Comparison of ENCODE assay signal across 8 cellular contexts in the genomic region with DNA sequence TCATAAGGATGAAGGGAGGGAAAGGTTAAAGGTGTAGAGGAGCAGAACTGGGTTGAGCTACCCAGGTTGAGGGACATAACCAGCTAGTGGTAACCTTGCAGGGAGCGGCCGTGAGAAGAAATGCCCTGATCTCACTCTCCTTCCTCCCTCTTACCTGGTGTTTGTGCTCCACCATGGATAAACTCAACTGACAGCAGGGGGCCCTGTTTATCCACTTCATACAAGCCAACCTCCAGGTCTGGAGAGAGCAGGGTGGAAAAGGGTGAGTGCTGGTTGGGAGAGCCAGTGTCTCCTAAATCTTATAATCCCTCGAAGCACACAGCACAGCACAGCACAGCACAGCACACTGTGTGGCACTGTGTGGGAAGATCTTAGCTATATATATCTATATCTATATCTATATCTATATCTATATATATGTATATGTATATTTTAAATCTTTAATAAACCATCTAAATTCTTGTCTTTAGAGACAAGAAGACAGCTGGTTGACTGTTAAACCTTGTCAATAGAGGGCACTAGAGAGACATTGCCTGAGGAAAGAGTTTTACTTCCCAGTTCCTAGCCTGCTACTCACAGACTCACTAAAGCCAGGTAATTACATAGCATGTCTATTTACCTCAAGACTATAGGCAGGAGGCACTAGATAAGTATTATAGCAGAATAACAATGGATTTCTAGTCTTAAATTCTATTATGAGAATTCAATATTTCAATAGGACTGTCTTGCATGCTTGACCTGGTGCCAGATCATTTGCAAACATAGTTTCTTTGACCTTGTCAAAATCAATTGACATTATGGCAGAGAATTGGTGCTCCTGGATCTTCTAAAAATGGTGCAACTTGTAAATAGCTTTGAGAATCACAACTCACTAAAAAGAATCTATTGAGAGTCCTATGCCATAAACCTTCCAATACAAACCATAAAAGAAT. TPM values are rescaled to one million over a fixed set of nuclear protein-coding genes. Genes with fewer than 3 reads are reported as not detected.
DNase-seq lines count a peak whose midpoint lies in the region; ATAC-seq, FAIRE-seq and TF ChIP-seq lines count a peak whose summit lies in the region.

No MANE protein-coding gene starts in this region.

- H3K27me3 ChIP-seq in AG04450 (ENCODE audit: control insufficient read depth, insufficient read depth, low read length) = peaks cover 8% of the 10 kb centered on the region
- no peaks in the 10 kb centered on the region for H3K27me3 ChIP-seq in hepatocyte

- no peaks in the 10 kb centered on the region for H3K9me3 ChIP-seq in AG04450 (ENCODE audit: control insufficient read depth, insufficient read depth, low read length)
- no peaks in the 10 kb centered on the region for H3K9me3 ChIP-seq in hepatocyte (ENCODE audit: low read depth)

- FAIRE-seq in GM19239 (lab: Jason Lieb, UNC) = no peak

- no peaks in the 10 kb centered on the region for H3K4me1 Mint-ChIP-seq in Calu3 (ENCODE audit: low read depth, unreplicated experiment)

- H3K27me3 Mint-ChIP-seq in Calu3 (ENCODE audit: unreplicated experiment) = no peaks in the 10 kb centered on the region

- H3K9me2 ChIP-seq in hepatocyte (replicated peaks; ENCODE audit: insufficient read depth) = no peaks in the 10 kb centered on the region

- TF ChIP-seq CTCF in AG04450 (IDR thresholded peaks at IDR 0.05; ENCODE audit: low read depth, low read length) (peak; percentile 65), hepatocyte (IDR thresholded peaks at IDR 0.05; ENCODE audit: poor library complexity) (peak; percentile 41), Calu3 (IDR thresholded peaks at IDR 0.05; ENCODE audit: unreplicated experiment) (no peak)

- H2AFZ ChIP-seq in hepatocyte = no peak overlapping the region

- H3K27ac ChIP-seq in AG04450 (ENCODE audit: low read depth, low read length) = no peak overlapping the region
- H3K27ac ChIP-seq in hepatocyte = no peak overlapping the region

- no peaks in the 10 kb centered on the region for H3K4me1 ChIP-seq in hepatocyte (ENCODE audit: insufficient read depth)

- POLR2A ChIA-PET in AG04450 (lab: Yijun Ruan, JAX) = interaction anchor here (0.5 kb wide), 1 partner anchor 459 kb away, joined by 5 read pairs; no protein-coding TSS in a partner anchor

- H3K79me2 ChIP-seq in hepatocyte = no peaks in the 10 kb centered on the region

- peak; percentile 72 for ATAC-seq in SK-N-SH treated with all-trans-retinoic acid at 6 μM for 48 hours
- no peak for ATAC-seq in GM19463 (IDR thresholded peaks at IDR 0.05; ENCODE audit: unreplicated experiment)
- no peak for ATAC-seq in HG02623 (IDR thresholded peaks at IDR 0.05; ENCODE audit: unreplicated experiment)

- H3K4me3 Mint-ChIP-seq in Calu3 (ENCODE audit: low read depth, unreplicated experiment) = no peak overlapping the region

- no peaks in the 10 kb centered on the region for H3K36me3 Mint-ChIP-seq in Calu3 (ENCODE audit: insufficient read depth, unreplicated experiment)

- BruUV-seq in Calu3 (replicated peaks; lab: Mats Ljungman, UMichigan) = no TSS peak

- DNase-seq in AG04450 (ENCODE audit: low read depth, low spot score) (no peak), GM19239 (ENCODE audit: insufficient read length, low spot score) (peak; percentile 15), hepatocyte (ENCODE audit: low spot score) (peak; percentile 58), NCI-H1930 (lab: John Stamatoyannopoulos, UW) (no peak), Calu3 (no peak)

- no peak overlapping the region for H3K4me2 ChIP-seq in hepatocyte

- H3K27ac Mint-ChIP-seq in Calu3 (ENCODE audit: unreplicated experiment) = no peak overlapping the region

- CTCF ChIA-PET in AG04450 (lab: Charles Lee) (interaction anchor here (0.5 to 1.8 kb wide), 6 partner anchors 15 to 453 kb away, joined by 3 to 7 read pairs (median 4); no protein-coding TSS in a partner anchor), Calu3 (lab: Charles Lee) (no interaction called here)

- no peaks in the 10 kb centered on the region for H3K9me3 Mint-ChIP-seq in Calu3 (ENCODE audit: low read depth, unreplicated experiment)

- 93% methylated on average over 3 of the region's 3 CpGs for WGBS in hepatocyte (ENCODE audit: low lambda C conversion rate, missing lambda C conversion rate)

- intact Hi-C loops in Calu3 (cut with micrococcal nuclease; ENCODE audit: unreplicated experiment) = no loop called here

- H3K36me3 ChIP-seq in hepatocyte (replicated peaks; ENCODE audit: insufficient read depth, low read depth) = no peaks in the 10 kb centered on the region

- no peak overlapping the region for H3K4me3 ChIP-seq in AG04450 (ENCODE audit: low read depth, low read length)
- no peak overlapping the region for H3K4me3 ChIP-seq in hepatocyte

- no peaks in the 10 kb centered on the region for H4K20me1 ChIP-seq in hepatocyte (ENCODE audit: insufficient read depth, poor library complexity, severe bottlenecking)

TF ChIP-seq in SK-N-SH treated with all-trans-retinoic acid at 6 μM for 48 hours, 23 proteins besides CTCF, POLR2A, EP300 and RAD21 (continues in another document):
- no peak for TF ChIP-seq ZNF8 (CRISPR knock-in tag; IDR thresholded peaks at IDR 0.05)
- TF ChIP-seq GLIS3 (CRISPR knock-in tag; IDR thresholded peaks at IDR 0.05) = no peak
- no peak for TF ChIP-seq ZFP3 (CRISPR knock-in tag; IDR thresholded peaks at IDR 0.05)
- TF ChIP-seq ZFP30 (CRISPR knock-in tag; IDR thresholded peaks at IDR 0.05) = no peak
- TF ChIP-seq RARB (CRISPR knock-in tag; IDR thresholded peaks at IDR 0.05) = no peak
- no peak for TF ChIP-seq ZNF70 (CRISPR knock-in tag; IDR thresholded peaks at IDR 0.05)
- TF ChIP-seq, protein P1, sequence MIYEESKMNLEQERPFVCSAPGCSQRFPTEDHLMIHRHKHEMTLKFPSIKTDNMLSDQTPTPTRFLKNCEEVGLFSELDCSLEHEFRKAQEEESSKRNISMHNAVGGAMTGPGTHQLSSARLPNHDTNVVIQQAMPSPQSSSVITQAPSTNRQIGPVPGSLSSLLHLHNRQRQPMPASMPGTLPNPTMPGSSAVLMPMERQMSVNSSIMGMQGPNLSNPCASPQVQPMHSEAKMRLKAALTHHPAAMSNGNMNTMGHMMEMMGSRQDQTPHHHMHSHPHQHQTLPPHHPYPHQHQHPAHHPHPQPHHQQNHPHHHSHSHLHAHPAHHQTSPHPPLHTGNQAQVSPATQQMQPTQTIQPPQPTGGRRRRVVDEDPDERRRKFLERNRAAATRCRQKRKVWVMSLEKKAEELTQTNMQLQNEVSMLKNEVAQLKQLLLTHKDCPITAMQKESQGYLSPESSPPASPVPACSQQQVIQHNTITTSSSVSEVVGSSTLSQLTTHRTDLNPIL (CRISPR knock-in tag; IDR thresholded peaks at IDR 0.05; ENCODE audit: low read depth) = no peak
- no peak for TF ChIP-seq ZC3H10 (CRISPR knock-in tag; IDR thresholded peaks at IDR 0.05)
- TF ChIP-seq, protein P2, sequence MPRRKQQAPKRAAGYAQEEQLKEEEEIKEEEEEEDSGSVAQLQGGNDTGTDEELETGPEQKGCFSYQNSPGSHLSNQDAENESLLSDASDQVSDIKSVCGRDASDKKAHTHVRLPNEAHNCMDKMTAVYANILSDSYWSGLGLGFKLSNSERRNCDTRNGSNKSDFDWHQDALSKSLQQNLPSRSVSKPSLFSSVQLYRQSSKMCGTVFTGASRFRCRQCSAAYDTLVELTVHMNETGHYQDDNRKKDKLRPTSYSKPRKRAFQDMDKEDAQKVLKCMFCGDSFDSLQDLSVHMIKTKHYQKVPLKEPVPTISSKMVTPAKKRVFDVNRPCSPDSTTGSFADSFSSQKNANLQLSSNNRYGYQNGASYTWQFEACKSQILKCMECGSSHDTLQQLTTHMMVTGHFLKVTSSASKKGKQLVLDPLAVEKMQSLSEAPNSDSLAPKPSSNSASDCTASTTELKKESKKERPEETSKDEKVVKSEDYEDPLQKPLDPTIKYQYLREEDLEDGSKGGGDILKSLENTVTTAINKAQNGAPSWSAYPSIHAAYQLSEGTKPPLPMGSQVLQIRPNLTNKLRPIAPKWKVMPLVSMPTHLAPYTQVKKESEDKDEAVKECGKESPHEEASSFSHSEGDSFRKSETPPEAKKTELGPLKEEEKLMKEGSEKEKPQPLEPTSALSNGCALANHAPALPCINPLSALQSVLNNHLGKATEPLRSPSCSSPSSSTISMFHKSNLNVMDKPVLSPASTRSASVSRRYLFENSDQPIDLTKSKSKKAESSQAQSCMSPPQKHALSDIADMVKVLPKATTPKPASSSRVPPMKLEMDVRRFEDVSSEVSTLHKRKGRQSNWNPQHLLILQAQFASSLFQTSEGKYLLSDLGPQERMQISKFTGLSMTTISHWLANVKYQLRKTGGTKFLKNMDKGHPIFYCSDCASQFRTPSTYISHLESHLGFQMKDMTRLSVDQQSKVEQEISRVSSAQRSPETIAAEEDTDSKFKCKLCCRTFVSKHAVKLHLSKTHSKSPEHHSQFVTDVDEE (CRISPR knock-in tag; IDR thresholded peaks at IDR 0.05) = no peak
- TF ChIP-seq OSR1 (CRISPR knock-in tag; IDR thresholded peaks at IDR 0.05) = no peak
- no peak for TF ChIP-seq ARNTL (CRISPR knock-in tag; IDR thresholded peaks at IDR 0.05; ENCODE audit: borderline replicate concordance, low read depth)
- TF ChIP-seq SNAI2 (CRISPR knock-in tag; IDR thresholded peaks at IDR 0.05) = no peak
- no peak for TF ChIP-seq ESRRG (CRISPR knock-in tag; IDR thresholded peaks at IDR 0.05)
- TF ChIP-seq, protein P3, sequence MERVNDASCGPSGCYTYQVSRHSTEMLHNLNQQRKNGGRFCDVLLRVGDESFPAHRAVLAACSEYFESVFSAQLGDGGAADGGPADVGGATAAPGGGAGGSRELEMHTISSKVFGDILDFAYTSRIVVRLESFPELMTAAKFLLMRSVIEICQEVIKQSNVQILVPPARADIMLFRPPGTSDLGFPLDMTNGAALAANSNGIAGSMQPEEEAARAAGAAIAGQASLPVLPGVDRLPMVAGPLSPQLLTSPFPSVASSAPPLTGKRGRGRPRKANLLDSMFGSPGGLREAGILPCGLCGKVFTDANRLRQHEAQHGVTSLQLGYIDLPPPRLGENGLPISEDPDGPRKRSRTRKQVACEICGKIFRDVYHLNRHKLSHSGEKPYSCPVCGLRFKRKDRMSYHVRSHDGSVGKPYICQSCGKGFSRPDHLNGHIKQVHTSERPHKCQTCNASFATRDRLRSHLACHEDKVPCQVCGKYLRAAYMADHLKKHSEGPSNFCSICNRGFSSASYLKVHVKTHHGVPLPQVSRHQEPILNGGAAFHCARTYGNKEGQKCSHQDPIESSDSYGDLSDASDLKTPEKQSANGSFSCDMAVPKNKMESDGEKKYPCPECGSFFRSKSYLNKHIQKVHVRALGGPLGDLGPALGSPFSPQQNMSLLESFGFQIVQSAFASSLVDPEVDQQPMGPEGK (CRISPR knock-in tag; IDR thresholded peaks at IDR 0.05; ENCODE audit: borderline replicate concordance) = no peak
- no peak for TF ChIP-seq TOX (CRISPR knock-in tag; IDR thresholded peaks at IDR 0.05; ENCODE audit: borderline replicate concordance)

RNA-seq across cellular contexts. Expression of a gene that starts 21.7 kb away (rescaled TPM):
- 3.1 and 3.7 TPM in 2 replicates for polyA plus RNA-seq in AG04450 (2011; rRNA removed)
- polyA minus RNA-seq in AG04450 (2011; rRNA and poly(A)+ RNA removed) = 22.1 and 35.0 TPM in 2 replicates
- total RNA-seq in hepatocyte = 0.48 and 0.70 TPM in 2 replicates
- polyA plus RNA-seq in hepatocyte = 0.07 and 0.19 TPM in 2 replicates
- total RNA-seq in Calu3 (2022) = 5.5 and 7.1 TPM in 2 replicates

Comparison
In these comparisons a context has a peak if more than half of its experiments do, and no peak if none do; other contexts are left out.
1. DNase-seq: peak in GM19239 (single experiment) and hepatocyte (single experiment); none in AG04450 (single experiment), NCI-H1930 (0 of 2) and Calu3 (single experiment).